Comparison of ENCODE assay signal across 14 cellular contexts in the genomic region with DNA sequence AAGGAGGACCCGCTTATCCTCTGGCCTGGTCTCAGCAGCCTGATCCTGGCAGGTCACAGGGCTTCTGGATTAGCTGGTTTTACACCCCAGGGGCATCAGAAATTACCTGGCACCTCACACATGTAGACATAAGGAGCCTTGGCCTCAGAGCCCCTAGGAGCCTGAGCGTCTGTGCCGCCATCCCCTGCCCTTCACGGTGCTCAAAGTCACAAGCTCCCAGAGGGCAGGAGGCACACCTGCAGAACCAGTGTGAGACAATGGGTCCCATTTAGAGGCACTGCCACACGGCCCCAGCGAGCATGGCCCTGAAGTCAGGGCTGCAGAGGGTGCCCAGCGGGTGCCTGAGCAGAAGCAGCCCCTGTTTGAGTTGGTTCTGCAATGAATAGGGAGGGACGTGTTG. TPM values are rescaled to one million over a fixed set of nuclear protein-coding genes. Genes with fewer than 3 reads are reported as not detected.
DNase-seq lines count a peak whose midpoint lies in the region; ATAC-seq and TF ChIP-seq lines count a peak whose summit lies in the region.
"Had no signal": no experiment of that assay in that cellular context is flagged by ENCODE, and none has a peak within 500 bp of the region (broad histone marks: within the 10 kb centered on the region; RNA-seq: fewer than 3 reads in every experiment).

No MANE protein-coding gene starts in this region.

- intact Hi-C loops in Right ventricle myocardium inferior (cut with DNase I) (no loop called here), cardiac septum (cut with DNase I) (no loop called here)

- no peaks in the 10 kb centered on the region for H3K9me3 ChIP-seq in iPS-15b (ENCODE audit: control insufficient read depth, insufficient read depth, low read length)

- H3K4me3 ChIP-seq in iPS-15b (ENCODE audit: low read depth, low read length) (no peak overlapping the region), coronary artery (no peak overlapping the region)
- H3K4me3 ChIP-seq: GM23248 had no signal

- H3K27me3 ChIP-seq in iPS-15b (ENCODE audit: control insufficient read depth, insufficient read depth, low read length): peaks cover 7% of the 10 kb centered on the region

- peak overlapping the region; percentile 72 for H3K27ac ChIP-seq in temporal lobe (ENCODE audit: low read depth, low read length)
- no peak overlapping the region for H3K27ac ChIP-seq in coronary artery
- H3K27ac ChIP-seq: GM23248, parathyroid adenoma had no signal

- peaks cover 52% of the 10 kb centered on the region for H3K4me1 Mint-ChIP-seq in activated T-helper 17 cell treated with anti-CD3 and anti-CD28 coated beads, Interleukin-2, amount 50 U/mL, for 72 hours
- peaks cover 36% of the 10 kb centered on the region for H3K4me1 Mint-ChIP-seq in endothelial cell (ENCODE audit: unreplicated experiment)

- H3K9me3 Mint-ChIP-seq in activated T-helper 17 cell treated with anti-CD3 and anti-CD28 coated beads, Interleukin-2, amount 50 U/mL, for 72 hours: no peaks in the 10 kb centered on the region
- H3K9me3 Mint-ChIP-seq in endothelial cell (ENCODE audit: unreplicated experiment): no peaks in the 10 kb centered on the region

- H3K36me3 Mint-ChIP-seq in activated T-helper 17 cell treated with anti-CD3 and anti-CD28 coated beads, Interleukin-2, amount 50 U/mL, for 72 hours (ENCODE audit: low read depth): peaks cover 10% of the 10 kb centered on the region
- H3K36me3 Mint-ChIP-seq in endothelial cell (ENCODE audit: low read depth, unreplicated experiment): peaks cover 14% of the 10 kb centered on the region

- ATAC-seq in Right ventricle myocardium inferior (no peak), HG03520 (IDR thresholded peaks at IDR 0.05; ENCODE audit: unreplicated experiment) (no peak)
- ATAC-seq in activated T-helper 17 cell treated with anti-CD3 and anti-CD28 coated beads, Interleukin-2, amount 50 U/mL, for 72 hours (replicated peaks): no peak
- ATAC-seq: esophagus mucosa, Panc1 had no signal

- H3K27ac Mint-ChIP-seq in activated T-helper 17 cell treated with anti-CD3 and anti-CD28 coated beads, Interleukin-2, amount 50 U/mL, for 72 hours: peak overlapping the region; percentile 93
- H3K27ac Mint-ChIP-seq in endothelial cell (ENCODE audit: unreplicated experiment): no peak overlapping the region
- H3K27ac Mint-ChIP-seq: B cell had no signal

- peak overlapping the region; percentile 5 for H3K9ac ChIP-seq in iPS-15b (ENCODE audit: low read depth, low read length)
- H3K9ac ChIP-seq: GM23248, parathyroid adenoma had no signal

- peak; percentile 51 for DNase-seq in Right ventricle myocardium inferior (ENCODE audit: missing footprints)
- no peak for DNase-seq in cardiac septum (ENCODE audit: low spot score)
- DNase-seq in coronary artery (ENCODE audit: low spot score): no peak
- no peak for DNase-seq in endothelial cell (ENCODE audit: low spot score)
- DNase-seq: EL, GM23248 had no signal

- H3K36me3 ChIP-seq in iPS-15b (ENCODE audit: control insufficient read depth, insufficient read depth, low read length): peaks cover 8% of the 10 kb centered on the region

- no peak for TF ChIP-seq CTCF in coronary artery (IDR thresholded peaks at IDR 0.05)
- TF ChIP-seq CTCF in endothelial cell (IDR thresholded peaks at IDR 0.05; ENCODE audit: unreplicated experiment): no peak

- no peaks in the 10 kb centered on the region for H3K27me3 Mint-ChIP-seq in activated T-helper 17 cell treated with anti-CD3 and anti-CD28 coated beads, Interleukin-2, amount 50 U/mL, for 72 hours
- peaks cover 26% of the 10 kb centered on the region for H3K27me3 Mint-ChIP-seq in endothelial cell (ENCODE audit: unreplicated experiment)
- H3K27me3 Mint-ChIP-seq: B cell had no signal

- H3K4me1 ChIP-seq in iPS-15b (ENCODE audit: control insufficient read depth, insufficient read depth, low read length): peaks cover 25% of the 10 kb centered on the region

- H3K4me3 Mint-ChIP-seq in activated T-helper 17 cell treated with anti-CD3 and anti-CD28 coated beads, Interleukin-2, amount 50 U/mL, for 72 hours: peak overlapping the region; percentile 92
- H3K4me3 Mint-ChIP-seq in endothelial cell (ENCODE audit: unreplicated experiment): no peak overlapping the region
- H3K4me3 Mint-ChIP-seq: B cell had no signal

RNA-seq across cellular contexts. Expression of a gene that starts 3.9 kb away (rescaled TPM):
- total RNA-seq in Right ventricle myocardium inferior: 67.5 TPM
- total RNA-seq in cardiac septum: 66.8 TPM
- 100 to 1,000 TPM in 1 of 2 donors, 10 to 100 TPM in 1; 78.9 to 100 TPM for total RNA-seq in activated T-helper 17 cell treated with anti-CD3 and anti-CD28 coated beads, Interleukin-2, amount 50 U/mL, for 72 hours
- total RNA-seq in temporal lobe: 33.7 TPM
- 127 TPM for total RNA-seq in endothelial cell (ENCODE audit: unreplicated experiment)

RNA-seq across cellular contexts. Expression of a gene that starts 30.3 kb away (rescaled TPM):
- total RNA-seq in Right ventricle myocardium inferior: 3.2 TPM
- total RNA-seq in cardiac septum: 6.2 TPM
- 10 to 100 TPM in 1 of 2 donors, 1 to 10 TPM in 1; 8.5 to 12.9 TPM for total RNA-seq in activated T-helper 17 cell treated with anti-CD3 and anti-CD28 coated beads, Interleukin-2, amount 50 U/mL, for 72 hours
- total RNA-seq in temporal lobe: 38.1 TPM
- 553 TPM for total RNA-seq in endothelial cell (ENCODE audit: unreplicated experiment)

RNA-seq across cellular contexts. Expression of a gene that starts 40.4 kb away (rescaled TPM):
- total RNA-seq in Right ventricle myocardium inferior (not detected), cardiac septum (0.27 TPM), temporal lobe (1.2 TPM), endothelial cell (ENCODE audit: unreplicated experiment) (not detected)
- 1 to 10 TPM in 1 of 2 donors, under 1 TPM in 1; 0.90 to 6.1 TPM for total RNA-seq in activated T-helper 17 cell treated with anti-CD3 and anti-CD28 coated beads, Interleukin-2, amount 50 U/mL, for 72 hours
- total RNA-seq: GM23248 had no signal

Comparison
In these comparisons a context has a peak if more than half of its experiments do, and no peak if none do; other contexts are left out.
1. RNA of a gene that starts 30.3 kb away (total RNA-seq): 553 TPM in endothelial cell (single experiment); 38.1 TPM in temporal lobe (single experiment), 8.5 to 12.9 TPM in activated T-helper 17 cell treated with anti-CD3 and anti-CD28 coated beads, Interleukin-2, amount 50 U/mL, for 72 hours, 6.2 TPM in cardiac septum (single experiment) and 3.2 TPM in Right ventricle myocardium inferior (single experiment); every median in the first group is over 10 times any median in the second.